In the genomic region with DNA sequence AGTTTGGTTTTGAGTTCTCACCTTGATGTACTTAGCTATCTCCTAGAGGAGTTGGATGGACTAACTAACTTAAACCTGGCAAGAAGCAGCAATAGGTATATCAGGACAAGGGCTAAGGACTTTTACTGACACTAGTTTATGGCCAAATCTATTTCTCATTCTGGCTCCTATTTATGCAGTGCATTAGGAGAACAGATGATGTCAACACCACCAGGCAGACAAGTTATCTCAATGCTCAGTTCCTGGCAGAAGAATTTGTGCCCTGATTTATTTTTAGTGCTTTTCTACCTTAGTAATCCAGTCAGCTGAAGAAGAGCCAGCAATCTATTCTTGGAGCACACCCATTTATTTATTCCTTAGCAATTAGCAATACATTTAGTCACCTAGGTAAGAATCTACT, we compare ENCODE assay signal across 16 cellular contexts. TPM values are rescaled to one million over a fixed set of nuclear protein-coding genes. Genes with fewer than 3 reads are reported as not detected.
DNase-seq lines count a peak whose midpoint lies in the region; ATAC-seq and TF ChIP-seq lines count a peak whose summit lies in the region.
"Had no signal": no experiment of that assay in that cellular context is flagged by ENCODE, and none has a peak within 500 bp of the region (broad histone marks: within the 10 kb centered on the region; RNA-seq: fewer than 3 reads in every experiment).

No MANE protein-coding gene starts in this region.

- peak; percentile 98 for DNase-seq in G401 (ENCODE audit: low spot score)
- DNase-seq in brain microvascular endothelial cell, result peak; percentile 57
- DNase-seq in heart right ventricle, result peak in 1 of 2 donors; percentile 39
- no peak for DNase-seq in psoas muscle
- no peak for DNase-seq in NCI-H2081 (lab: John Stamatoyannopoulos, UW)
- no peak for DNase-seq in activated CD4-positive, alpha-beta T cell treated with anti-CD3 and anti-CD28 coated beads, Interleukin-2, amount 50 U/mL, for 1 hour
- no peak for DNase-seq in SIG-M5 (lab: John Stamatoyannopoulos, UW)
- DNase-seq: DMS79; islet precursor cell; NCI-H1436; NCI-H69; SHP77 treated with DMSO at 0.1 percent for 48 hours; stimulated activated CD4-positive, alpha-beta T cell treated with anti-CD3 and anti-CD28 coated beads, Interleukin-2, amount 100 ng/mL, for 24 hours had no signal

- no peaks in the 10 kb centered on the region for H3K36me3 ChIP-seq in brain microvascular endothelial cell (replicated peaks)
- peaks cover 0 to 3% (median 0%) of the 10 kb centered on the region in 9 donors for H3K36me3 ChIP-seq in heart right ventricle
- H3K36me3 ChIP-seq in psoas muscle (ENCODE audit: insufficient read depth in 1 of 2, low read depth in 1 of 2), result no peaks in the 10 kb centered on the region
- H3K36me3 ChIP-seq: WERI-Rb-1 had no signal

- H3K4me3 ChIP-seq in brain microvascular endothelial cell (ENCODE audit: low read depth, low read length) (no peak overlapping the region), heart right ventricle (no peak overlapping the region), psoas muscle (peak overlapping the region; percentile 51)

- intact Hi-C loops in heart right ventricle (cut with DNase I) (loop anchor here in 4 of 10 donors (2.0 to 5.0 kb wide), 2 partner anchors 44 to 50 kb away; a partner anchor contains a TSS), psoas muscle (cut with DNase I) (loop anchor here (2.0 to 5.0 kb wide), 2 partner anchors 34 to 35 kb away; no protein-coding TSS in a partner anchor)

- no peak overlapping the region for H3K4me3 Mint-ChIP-seq in stimulated activated memory B cell treated with anti-CD40 and anti-IgM and Interleukin-4, amounts not matched to agents 10 μg/mL and 1 μg/mL and 100 μg/mL, for 72 hours

- H3K4me1 ChIP-seq in heart right ventricle (peaks cover 3 to 72% (median 27%) of the 10 kb centered on the region in 9 donors), psoas muscle (peaks cover 67% of the 10 kb centered on the region)

- ATAC-seq in heart right ventricle, result peak; percentile 43 to 93 (median 88)
- peak; percentile 79 to 83 (median 82) for ATAC-seq in psoas muscle
- ATAC-seq in stimulated activated memory B cell treated with anti-CD40 and anti-IgM and Interleukin-4, amounts not matched to agents 10 μg/mL and 1 μg/mL and 100 μg/mL, for 72 hours, result no peak

- peaks cover 15% of the 10 kb centered on the region for H3K36me3 Mint-ChIP-seq in stimulated activated memory B cell treated with anti-CD40 and anti-IgM and Interleukin-4, amounts not matched to agents 10 μg/mL and 1 μg/mL and 100 μg/mL, for 72 hours

- no peak overlapping the region for H3K27ac Mint-ChIP-seq in stimulated activated memory B cell treated with anti-CD40 and anti-IgM and Interleukin-4, amounts not matched to agents 10 μg/mL and 1 μg/mL and 100 μg/mL, for 72 hours

- H3K9me3 ChIP-seq in heart right ventricle, result no peaks in the 10 kb centered on the region
- H3K9me3 ChIP-seq in psoas muscle, result no peaks in the 10 kb centered on the region

- no peaks in the 10 kb centered on the region for H3K27me3 ChIP-seq in brain microvascular endothelial cell (replicated peaks)
- no peaks in the 10 kb centered on the region for H3K27me3 ChIP-seq in heart right ventricle
- no peaks in the 10 kb centered on the region for H3K27me3 ChIP-seq in psoas muscle (ENCODE audit: insufficient read depth in 3 of 3, low read length in 2 of 3)

- no peaks in the 10 kb centered on the region for H3K9me3 Mint-ChIP-seq in stimulated activated memory B cell treated with anti-CD40 and anti-IgM and Interleukin-4, amounts not matched to agents 10 μg/mL and 1 μg/mL and 100 μg/mL, for 72 hours

- in situ Hi-C loops in G401 (cut with HindIII; ENCODE audit: low sequenced_read_pairs), result no loop called here
- in situ Hi-C loops in brain microvascular endothelial cell (cut with HindIII; ENCODE audit: low pct_ligation_motif_present, low sequenced_read_pairs), result no loop called here

- H3K27ac ChIP-seq in brain microvascular endothelial cell, result peak overlapping the region; percentile 78
- peak overlapping the region; percentile 69 to 92 (median 86) for H3K27ac ChIP-seq in heart right ventricle
- H3K27ac ChIP-seq in psoas muscle, result peak overlapping the region; percentile 94
- H3K27ac ChIP-seq: WERI-Rb-1 had no signal

- peaks cover 3% of the 10 kb centered on the region for H3K4me1 Mint-ChIP-seq in stimulated activated memory B cell treated with anti-CD40 and anti-IgM and Interleukin-4, amounts not matched to agents 10 μg/mL and 1 μg/mL and 100 μg/mL, for 72 hours

- no peak for TF ChIP-seq CTCF in brain microvascular endothelial cell (IDR thresholded peaks at IDR 0.05; ENCODE audit: low read depth, low read length, missing control alignments)
- TF ChIP-seq CTCF in heart right ventricle (IDR thresholded peaks at IDR 0.05), result no peak
- TF ChIP-seq CTCF in psoas muscle (IDR thresholded peaks at IDR 0.05), result no peak

- no peaks in the 10 kb centered on the region for H3K27me3 Mint-ChIP-seq in stimulated activated memory B cell treated with anti-CD40 and anti-IgM and Interleukin-4, amounts not matched to agents 10 μg/mL and 1 μg/mL and 100 μg/mL, for 72 hours

RNA-seq across cellular contexts. Expression of a gene that starts 30.7 kb away (rescaled TPM):
- not detected in 2 replicates for total RNA-seq in G401 (2014; rRNA removed; shearing (Covaris generic))
- total RNA-seq in heart right ventricle (10 to 100 TPM in 9 of 10 donors, 1 to 10 TPM in 1; 6.8 to 22.4 (median 11.7) TPM), psoas muscle (1,000 to 10,000 TPM in 2 of 4 donors, 100 to 1,000 TPM in 2; 319 to 1,288 (median 917) TPM)
- polyA plus RNA-seq in heart right ventricle (100 to 1,000 TPM in 1 of 2 donors, 1 to 10 TPM in 1; 6.4 to 180 TPM), psoas muscle (100 to 1,000 TPM in 2 of 3 donors, 10 to 100 TPM in 1; 94.2 to 983 (median 775) TPM)
- total RNA-seq: fibroblast of lung had no signal
- polyA plus RNA-seq: fibroblast of lung had no signal

RNA-seq across cellular contexts. Expression of a gene that starts 52.3 kb away (rescaled TPM):
- not detected in 2 replicates for total RNA-seq in G401 (2014; rRNA removed; shearing (Covaris generic))
- total RNA-seq in heart right ventricle (1 to 10 TPM in 3 of 10 donors, under 1 TPM in 6, not detected in 1; 0.42 to 1.7 (median 0.53) TPM), psoas muscle (1 to 10 TPM in 3 of 4 donors, under 1 TPM in 1; 0.44 to 4.5 (median 1.5) TPM)
- polyA plus RNA-seq in heart right ventricle (under 1 TPM in 1 of 2 donors, not detected in 1; 0.06 TPM), psoas muscle (1 to 10 TPM in 1 of 3 donors, under 1 TPM in 2; 0.05 to 1.1 (median 0.45) TPM)
- total RNA-seq: fibroblast of lung had no signal
- polyA plus RNA-seq: fibroblast of lung had no signal

Comparison
In these comparisons a context has a peak if more than half of its experiments do, and no peak if none do; other contexts are left out.
1. DNase-seq: peak in G401 (single experiment) and brain microvascular endothelial cell (single experiment); none in psoas muscle (0 of 2), NCI-H2081 (0 of 2), activated CD4-positive, alpha-beta T cell treated with anti-CD3 and anti-CD28 coated beads, Interleukin-2, amount 50 U/mL, for 1 hour (single experiment) and SIG-M5 (single experiment).
2. RNA of a gene that starts 30.7 kb away (total RNA-seq): 319 to 1,288 TPM in psoas muscle; 6.8 to 22.4 TPM in heart right ventricle and not detected in G401; every median in the first group is over 10 times any median in the second.
3. Peak in every context shown above with its lines, with median percentiles within 50 percentile points of each other: H3K27ac ChIP-seq.